Comparison of ENCODE assay signal across 18 cellular contexts in the genomic region with DNA sequence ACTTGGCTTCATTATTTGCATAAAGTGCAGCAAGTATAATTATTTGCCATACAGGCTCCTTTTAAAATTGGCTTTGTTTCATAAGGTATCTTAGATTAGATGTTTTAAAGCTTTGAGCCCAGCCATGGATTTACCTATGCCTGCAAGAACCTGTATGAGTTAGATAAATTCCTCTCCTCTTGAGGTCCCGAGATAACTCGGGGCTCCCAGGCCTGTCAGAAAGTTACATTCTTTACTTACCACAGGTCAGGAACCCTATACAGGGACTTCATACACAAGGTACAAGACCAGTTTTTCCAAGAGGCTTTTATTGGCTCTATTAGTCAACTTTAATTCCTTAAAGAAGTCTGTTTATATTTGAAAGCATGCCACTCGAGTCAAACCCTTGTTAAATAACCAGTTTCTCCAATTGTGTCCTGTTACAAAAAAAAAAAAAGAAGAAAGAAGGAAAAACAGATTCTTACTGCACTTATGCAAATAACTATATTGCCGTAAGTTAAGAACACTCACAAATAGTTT. TPM values are rescaled to one million over a fixed set of nuclear protein-coding genes. Genes with fewer than 3 reads are reported as not detected.
DNase-seq lines count a peak whose midpoint lies in the region; TF ChIP-seq lines count a peak whose summit lies in the region.
"Had no signal": no experiment of that assay in that cellular context is flagged by ENCODE, and none has a peak within 500 bp of the region (broad histone marks: within the 10 kb centered on the region; RNA-seq: fewer than 3 reads in every experiment).

No MANE protein-coding gene starts in this region.

- no peak overlapping the region for H3K14ac ChIP-seq in trophoblast cell (ENCODE audit: low read length)

- BruUV-seq in PC-9 (replicated peaks; lab: Mats Ljungman, UMichigan), result no TSS peak

- H2AFZ ChIP-seq in GM23248, result no peak overlapping the region
- H2AFZ ChIP-seq in PC-9, result no peak overlapping the region
- no peak overlapping the region for H2AFZ ChIP-seq in trophoblast cell (ENCODE audit: insufficient read depth, low read length, poor library complexity)

- 58 to 60% methylated on average over 4 of the region's 4 CpGs for WGBS in GM23248 (ENCODE audit: low coverage in 1 of 2, low lambda C conversion rate in 2 of 2, missing lambda C conversion rate in 2 of 2), 2 experiments
- WGBS in trophoblast cell (ENCODE audit: extremely low coverage, insufficient coverage, insufficient read length), result no CpG with 5 or more reads among the region's 4 CpGs

- intact Hi-C loops in PC-9 (cut with micrococcal nuclease; ENCODE audit: unreplicated experiment), result loop anchor here (10.0 kb wide), 1 partner anchor 264 kb away; no protein-coding TSS in a partner anchor

- no peak overlapping the region for H2BK120ac ChIP-seq in trophoblast cell (ENCODE audit: insufficient read depth, low read length, poor library complexity)

- TF ChIP-seq CTCF in PC-9 (conservative IDR thresholded peaks at IDR 0.05) (no peak), fibroblast of villous mesenchyme (IDR thresholded peaks at IDR 0.05; ENCODE audit: insufficient read depth, low read depth, low read length) (no peak)

- H3K79me2 ChIP-seq in GM23248 (ENCODE audit: insufficient read depth) (no peaks in the 10 kb centered on the region), PC-9 (ENCODE audit: low read depth) (peaks cover 41% of the 10 kb centered on the region), trophoblast cell (ENCODE audit: control insufficient read depth, insufficient read depth, low read length, poor library complexity) (peaks cover 6% of the 10 kb centered on the region)

- H4K91ac ChIP-seq in trophoblast cell (ENCODE audit: low read depth, low read length), result no peak overlapping the region

- H4K12ac ChIP-seq in trophoblast cell (ENCODE audit: low read depth, low read length), result no peak overlapping the region

- no peak overlapping the region for H4K8ac ChIP-seq in trophoblast cell (ENCODE audit: low read depth, low read length)

- DNase-seq in GM23248, result no peak
- DNase-seq in PC-9, result peak; percentile 58 to 100
- peak; percentile 45 for DNase-seq in fibroblast of villous mesenchyme (ENCODE audit: low read depth)
- no peak for DNase-seq in trophoblast cell
- no peak for DNase-seq in mucosa of gallbladder (ENCODE audit: low spot score)
- no peak for DNase-seq in COLO668 (lab: John Stamatoyannopoulos, UW; ENCODE audit: unreplicated experiment)
- DNase-seq in NCI-H146 (lab: John Stamatoyannopoulos, UW), result no peak
- DNase-seq: Calu3; CD4-positive, alpha-beta T cell; MG63; NCI-H1092; NCI-H2081 treated with DMSO at 0.1 percent for 48 hours; NCI-H510A treated with DMSO at 0.1 percent for 48 hours; Peyer's patch; Right ventricle myocardium superior had no signal

- H3K9me3 ChIP-seq in GM23248 (ENCODE audit: low read depth), result no peaks in the 10 kb centered on the region
- no peaks in the 10 kb centered on the region for H3K9me3 ChIP-seq in PC-9 (ENCODE audit: insufficient read depth, low read depth)
- H3K9me3 ChIP-seq in trophoblast cell (ENCODE audit: insufficient read depth, low read depth, low read length), result peaks cover 1% of the 10 kb centered on the region
- H3K9me3 ChIP-seq: MG63, Peyer's patch had no signal

- H3K4me2 ChIP-seq in GM23248 (ENCODE audit: unreplicated experiment) (no peak overlapping the region), PC-9 (peak overlapping the region; percentile 77), trophoblast cell (ENCODE audit: low read length) (no peak overlapping the region)
- H3K4me2 ChIP-seq: KMS-11 had no signal

- H3F3A ChIP-seq in GM23248 (ENCODE audit: insufficient read depth) (peaks cover 30% of the 10 kb centered on the region), PC-9 (ENCODE audit: insufficient read depth, low read depth) (peaks cover 73% of the 10 kb centered on the region)

- H3K18ac ChIP-seq in trophoblast cell (ENCODE audit: low read length), result no peak overlapping the region

- H3K4me3 ChIP-seq in GM23248, result no peak overlapping the region
- H3K4me3 ChIP-seq in PC-9, result peak overlapping the region; percentile 65
- no peak overlapping the region for H3K4me3 ChIP-seq in fibroblast of villous mesenchyme (ENCODE audit: low read depth, low read length)
- H3K4me3 ChIP-seq in trophoblast cell (ENCODE audit: low read depth, low read length), result no peak overlapping the region
- H3K4me3 ChIP-seq: MG63, Peyer's patch, SK-N-MC had no signal

- H3K36me3 ChIP-seq in GM23248 (ENCODE audit: low read depth) (no peaks in the 10 kb centered on the region), PC-9 (ENCODE audit: low read depth) (no peaks in the 10 kb centered on the region; the same call in 1 of the 2 replicates), trophoblast cell (ENCODE audit: control insufficient read depth in 1 of 2, insufficient read depth in 2 of 2, low read length in 2 of 2) (peaks cover 2% of the 10 kb centered on the region in 2 experiments)
- H3K36me3 ChIP-seq: MG63, Peyer's patch had no signal

- POLR2A ChIA-PET in PC-9 (lab: Charles Lee; ENCODE audit: unreplicated experiment), result interaction anchor here (0.6 to 0.7 kb wide), 2 partner anchors 8 to 628 kb away, joined by 3 to 8 read pairs; no protein-coding TSS in a partner anchor

- no peaks in the 10 kb centered on the region for H3K27me3 ChIP-seq in GM23248 (replicated peaks; ENCODE audit: insufficient read depth)
- no peaks in the 10 kb centered on the region for H3K27me3 ChIP-seq in PC-9 (ENCODE audit: insufficient read depth, low read depth)
- H3K27me3 ChIP-seq in trophoblast cell (ENCODE audit: insufficient read depth, low read length), result no peaks in the 10 kb centered on the region
- H3K27me3 ChIP-seq: MG63, Peyer's patch had no signal

- H4K20me1 ChIP-seq in GM23248 (ENCODE audit: insufficient read depth) (no peaks in the 10 kb centered on the region), PC-9 (ENCODE audit: insufficient read depth) (no peaks in the 10 kb centered on the region)

- H3K23ac ChIP-seq in trophoblast cell (ENCODE audit: low read length), result no peak overlapping the region

- no peak overlapping the region for H3K4ac ChIP-seq in trophoblast cell (ENCODE audit: low read depth, low read length)

- H2AK5ac ChIP-seq in trophoblast cell (ENCODE audit: low read length), result no peak overlapping the region

- H3K79me1 ChIP-seq in trophoblast cell (ENCODE audit: low read length), result peaks cover 27% of the 10 kb centered on the region

- peaks cover 38% of the 10 kb centered on the region for H3K4me1 ChIP-seq in GM23248 (ENCODE audit: insufficient read depth)
- peaks cover 86% of the 10 kb centered on the region for H3K4me1 ChIP-seq in PC-9 (replicated peaks; ENCODE audit: insufficient read depth)
- H3K4me1 ChIP-seq in trophoblast cell (ENCODE audit: control insufficient read depth in 1 of 2, insufficient read depth in 2 of 2, low read length in 2 of 2), result peaks cover 25 to 29% of the 10 kb centered on the region in 2 experiments

- no peak overlapping the region for H2BK5ac ChIP-seq in trophoblast cell (ENCODE audit: low read depth, low read length, poor library complexity)

- CTCF ChIA-PET in PC-9 (lab: Charles Lee), result interaction anchor here (1.4 kb wide), 1 partner anchor 12 kb away, joined by 5 read pairs; no protein-coding TSS in a partner anchor

- in situ Hi-C loops in GM23248 (cut with MboI), result no loop called here

- peak overlapping the region; percentile 72; the same call in 1 of the 2 replicates for H3K27ac ChIP-seq in GM23248
- peak overlapping the region; percentile 94 for H3K27ac ChIP-seq in PC-9
- peak overlapping the region; percentile 96 for H3K27ac ChIP-seq in trophoblast cell (ENCODE audit: low read depth, low read length)
- H3K27ac ChIP-seq: KMS-11, SK-N-MC had no signal

- no peaks in the 10 kb centered on the region for H3K9me2 ChIP-seq in GM23248 (ENCODE audit: insufficient read depth)
- H3K9me2 ChIP-seq in PC-9 (ENCODE audit: insufficient read depth), result no peaks in the 10 kb centered on the region

- no peak overlapping the region for H2BK12ac ChIP-seq in trophoblast cell (ENCODE audit: low read length)

- H3K9ac ChIP-seq in GM23248, result no peak overlapping the region
- H3K9ac ChIP-seq in trophoblast cell (ENCODE audit: low read length), result no peak overlapping the region
- H3K9ac ChIP-seq: KMS-11 had no signal

RNA-seq across cellular contexts. Expression of a gene that starts 2.3 kb away (rescaled TPM):
- 3.4 and 4.0 TPM in 2 replicates for total RNA-seq in GM23248 (2014; rRNA removed; shearing (Covaris generic))
- polyA plus RNA-seq in GM23248 (2016; fragmentation: Nextera tagmentation; extraction: Ambion mirVana), result 8.9 and 9.8 TPM in 2 replicates
- total RNA-seq in PC-9 (2021), result 72.2 and 85.9 TPM in 2 replicates
- 9.5 and 10.6 TPM in 2 replicates for total RNA-seq in fibroblast of villous mesenchyme
- 64.9 and 67.2 TPM in 2 replicates for polyA plus RNA-seq in trophoblast cell (2013)
- 7.2 TPM for total RNA-seq in mucosa of gallbladder

RNA-seq across cellular contexts. Expression of a gene that starts 22.0 kb away (rescaled TPM):
- not detected in 2 replicates for total RNA-seq in GM23248 (2014; rRNA removed; shearing (Covaris generic))
- polyA plus RNA-seq in GM23248 (2016; fragmentation: Nextera tagmentation; extraction: Ambion mirVana), result not detected in 2 replicates
- total RNA-seq in PC-9 (2021) (not detected in 2 replicates), fibroblast of villous mesenchyme (not detected in 2 replicates), mucosa of gallbladder (0.06 TPM)
- polyA plus RNA-seq in trophoblast cell (2013), result not detected in 2 replicates
- total RNA-seq: Calu3, G401, Peyer's patch, Right ventricle myocardium superior had no signal

RNA-seq across cellular contexts. Expression of a gene that starts 40.6 kb away (rescaled TPM):
- total RNA-seq in GM23248 (2014; rRNA removed; shearing (Covaris generic)), result not detected in 2 replicates
- 0.15 and 0.19 TPM in 2 replicates for polyA plus RNA-seq in GM23248 (2016; fragmentation: Nextera tagmentation; extraction: Ambion mirVana)
- total RNA-seq in PC-9 (2021) (0.46 and 1.0 TPM in 2 replicates), fibroblast of villous mesenchyme (under 0.01 and 0.64 TPM in 2 replicates), mucosa of gallbladder (6.0 TPM)
- 6.6 and 6.7 TPM in 2 replicates for polyA plus RNA-seq in trophoblast cell (2013)
- total RNA-seq: Calu3, G401 had no signal

RNA-seq across cellular contexts. Expression of a gene that starts 53.7 kb away (rescaled TPM):
- total RNA-seq in GM23248 (2014; rRNA removed; shearing (Covaris generic)), result 32.8 and 35.1 TPM in 2 replicates
- polyA plus RNA-seq in GM23248 (2016; fragmentation: Nextera tagmentation; extraction: Ambion mirVana), result 34.9 and 36.3 TPM in 2 replicates
- total RNA-seq in PC-9 (2021) (79.9 and 90.5 TPM in 2 replicates), fibroblast of villous mesenchyme (8.1 and 11.2 TPM in 2 replicates), mucosa of gallbladder (46.4 TPM)
- polyA plus RNA-seq in trophoblast cell (2013), result 1.9 and 2.5 TPM in 2 replicates
- total RNA-seq: G401 had no signal

Comparison
In these comparisons a context has a peak if more than half of its experiments do, and no peak if none do; other contexts are left out.
1. DNase-seq: peak in PC-9 (2 of 2) and fibroblast of villous mesenchyme (single experiment); none in GM23248 (single experiment), trophoblast cell (0 of 2), mucosa of gallbladder (single experiment), COLO668 (single experiment) and NCI-H146 (single experiment).
2. Peak in every context shown above with its lines, with median percentiles within 50 percentile points of each other: H3K27ac ChIP-seq.